1 cellular context compared by ENCODE assay signal in the genomic region with DNA sequence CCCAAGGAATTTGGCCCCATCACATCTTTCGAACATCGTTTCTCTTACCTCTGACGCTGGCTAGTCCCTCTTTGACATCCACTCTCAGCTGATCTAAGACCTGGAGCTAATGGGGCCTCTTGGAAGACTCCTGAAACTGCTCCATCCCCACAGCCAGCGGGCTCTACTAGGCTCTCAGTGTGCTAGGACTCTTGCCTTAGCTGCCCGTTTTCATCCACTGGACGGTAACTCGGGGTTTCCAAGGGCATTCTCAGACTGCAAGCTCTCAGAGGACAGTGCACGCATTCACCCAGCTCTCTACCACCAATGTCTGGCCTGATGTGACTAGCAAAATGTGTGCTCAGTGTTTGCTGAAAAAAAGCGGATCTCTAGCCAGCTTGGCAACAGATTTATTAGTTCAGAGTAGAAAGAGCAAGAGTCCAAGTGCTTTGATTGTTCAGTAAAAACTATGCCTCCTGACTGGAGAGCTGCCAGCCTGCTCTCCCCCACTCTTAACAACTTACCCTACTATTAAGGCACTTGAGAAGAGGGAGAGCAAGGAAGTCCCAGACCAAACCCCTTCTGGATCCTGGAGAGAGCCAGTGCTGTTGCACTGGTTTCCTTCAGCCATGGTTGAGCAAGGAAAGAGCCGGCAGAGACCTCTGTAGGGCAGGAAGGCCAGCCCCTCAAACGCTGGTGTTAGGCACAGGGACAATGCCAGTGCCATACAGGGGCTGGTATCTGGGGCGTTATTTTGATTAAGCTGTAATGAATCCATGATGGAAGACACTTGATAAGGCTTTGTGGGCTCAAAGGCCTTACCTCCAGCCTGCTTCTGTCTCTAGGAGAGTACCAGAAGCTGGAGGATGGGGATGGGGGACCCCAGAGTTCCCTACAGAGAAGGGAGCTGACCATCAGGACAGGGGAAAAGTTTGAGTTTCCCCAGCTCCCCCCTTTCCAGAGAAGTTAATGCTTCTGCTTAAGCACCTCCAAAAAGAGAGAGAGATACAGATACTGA.
TF ChIP-seq lines count a peak whose summit lies in the region.

No MANE protein-coding gene starts in this region.

TF ChIP-seq in GM12878, 131 proteins besides CTCF, POLR2A, EP300 and RAD21:
- TF ChIP-seq POLR2AphosphoS5 (IDR thresholded peaks at IDR 0.05; ENCODE audit: low read length): 0 out of 2 replicates have a peak, but pooled peaks have one; percentile 8
- 0 out of 2 replicates have a peak, but pooled peaks have one; percentile 10 for TF ChIP-seq SMARCA5 (IDR thresholded peaks at IDR 0.05)
- TF ChIP-seq, protein P1, sequence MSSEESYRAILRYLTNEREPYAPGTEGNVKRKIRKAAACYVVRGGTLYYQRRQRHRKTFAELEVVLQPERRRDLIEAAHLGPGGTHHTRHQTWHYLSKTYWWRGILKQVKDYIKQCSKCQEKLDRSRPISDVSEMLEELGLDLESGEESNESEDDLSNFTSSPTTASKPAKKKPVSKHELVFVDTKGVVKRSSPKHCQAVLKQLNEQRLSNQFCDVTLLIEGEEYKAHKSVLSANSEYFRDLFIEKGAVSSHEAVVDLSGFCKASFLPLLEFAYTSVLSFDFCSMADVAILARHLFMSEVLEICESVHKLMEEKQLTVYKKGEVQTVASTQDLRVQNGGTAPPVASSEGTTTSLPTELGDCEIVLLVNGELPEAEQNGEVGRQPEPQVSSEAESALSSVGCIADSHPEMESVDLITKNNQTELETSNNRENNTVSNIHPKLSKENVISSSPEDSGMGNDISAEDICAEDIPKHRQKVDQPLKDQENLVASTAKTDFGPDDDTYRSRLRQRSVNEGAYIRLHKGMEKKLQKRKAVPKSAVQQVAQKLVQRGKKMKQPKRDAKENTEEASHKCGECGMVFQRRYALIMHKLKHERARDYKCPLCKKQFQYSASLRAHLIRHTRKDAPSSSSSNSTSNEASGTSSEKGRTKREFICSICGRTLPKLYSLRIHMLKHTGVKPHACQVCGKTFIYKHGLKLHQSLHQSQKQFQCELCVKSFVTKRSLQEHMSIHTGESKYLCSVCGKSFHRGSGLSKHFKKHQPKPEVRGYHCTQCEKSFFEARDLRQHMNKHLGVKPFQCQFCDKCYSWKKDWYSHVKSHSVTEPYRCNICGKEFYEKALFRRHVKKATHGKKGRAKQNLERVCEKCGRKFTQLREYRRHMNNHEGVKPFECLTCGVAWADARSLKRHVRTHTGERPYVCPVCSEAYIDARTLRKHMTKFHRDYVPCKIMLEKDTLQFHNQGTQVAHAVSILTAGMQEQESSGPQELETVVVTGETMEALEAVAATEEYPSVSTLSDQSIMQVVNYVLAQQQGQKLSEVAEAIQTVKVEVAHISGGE (CRISPR knock-in tag; IDR thresholded peaks at IDR 0.05): no peak
- peak; percentile 4; the same call in 1 of the 3 replicates for TF ChIP-seq POU2F2 (IDR thresholded peaks at IDR 0.05; ENCODE audit: borderline replicate concordance, low read depth, low read length)
- TF ChIP-seq, protein P2, sequence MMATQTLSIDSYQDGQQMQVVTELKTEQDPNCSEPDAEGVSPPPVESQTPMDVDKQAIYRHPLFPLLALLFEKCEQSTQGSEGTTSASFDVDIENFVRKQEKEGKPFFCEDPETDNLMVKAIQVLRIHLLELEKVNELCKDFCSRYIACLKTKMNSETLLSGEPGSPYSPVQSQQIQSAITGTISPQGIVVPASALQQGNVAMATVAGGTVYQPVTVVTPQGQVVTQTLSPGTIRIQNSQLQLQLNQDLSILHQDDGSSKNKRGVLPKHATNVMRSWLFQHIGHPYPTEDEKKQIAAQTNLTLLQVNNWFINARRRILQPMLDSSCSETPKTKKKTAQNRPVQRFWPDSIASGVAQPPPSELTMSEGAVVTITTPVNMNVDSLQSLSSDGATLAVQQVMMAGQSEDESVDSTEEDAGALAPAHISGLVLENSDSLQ (IDR thresholded peaks at IDR 0.05): no peak
- TF ChIP-seq EGR1 (IDR thresholded peaks at IDR 0.05; ENCODE audit: borderline replicate concordance in 1 of 2, low read depth in 2 of 2, low read length in 2 of 2): 0 out of 3 replicates have a peak, but pooled peaks of 1 of the 2 experiments have one; percentile 0
